Comparison of ENCODE assay signal across 17 cellular contexts in genomic region chr3:152430223-152431002, GRCh38.
DNase-seq lines count a peak whose midpoint lies in the region; ATAC-seq and TF ChIP-seq lines count a peak whose summit lies in the region.
"Had no signal": no experiment of that assay in that cellular context is flagged by ENCODE, and none has a peak within 500 bp of the region (broad histone marks: within the 10 kb centered on the region; RNA-seq: fewer than 3 reads in every experiment).

No MANE protein-coding gene starts in this region.

- H3K4me3 ChIP-seq in left lung (no peak overlapping the region), uterus (no peak overlapping the region)
- H3K4me3 ChIP-seq: BLaER1, GM23338, K562, upper lobe of left lung had no signal

- no peak for ATAC-seq in activated naive CD4-positive, alpha-beta T cell treated with anti-CD3 and anti-CD28 coated beads, Interleukin-2, amount 50 U/mL, for 72 hours
- no peak for ATAC-seq in activated CD8-positive, alpha-beta T cell treated with anti-CD3 and anti-CD28 coated beads for 36 hours
- ATAC-seq in left lung (peak; percentile 64), GM19395 (IDR thresholded peaks at IDR 0.05; ENCODE audit: unreplicated experiment) (no peak)
- ATAC-seq: GM23338, K562 had no signal

- TF ChIP-seq POLR2A in uterus (IDR thresholded peaks at IDR 0.05): no peak

- H3K9me3 ChIP-seq in left lung (peaks cover 0 to 4% of the 10 kb centered on the region in 2 donors), uterus (peaks cover 0 to 3% of the 10 kb centered on the region in 2 donors)

- no peak for TF ChIP-seq CTCF in activated CD8-positive, alpha-beta T cell treated with anti-CD3 and anti-CD28 coated beads for 36 hours (IDR thresholded peaks at IDR 0.05)
- no peak for TF ChIP-seq CTCF in left lung (IDR thresholded peaks at IDR 0.05)
- no peak for TF ChIP-seq CTCF in uterus (IDR thresholded peaks at IDR 0.05)
- TF ChIP-seq CTCF in type B pancreatic cell (conservative IDR thresholded peaks at IDR 0.05): no peak

- POLR2A ChIA-PET in activated CD8-positive, alpha-beta T cell treated with anti-CD3 and anti-CD28 coated beads for 36 hours (lab: Charles Lee): no interaction called here

- CTCF ChIA-PET in activated CD8-positive, alpha-beta T cell treated with anti-CD3 and anti-CD28 coated beads for 36 hours (lab: Charles Lee): interaction anchor here (2.2 kb wide), 1 partner anchor 13 kb away, joined by 9 read pairs; no protein-coding TSS in a partner anchor

- no peak for DNase-seq in activated naive CD4-positive, alpha-beta T cell treated with anti-CD3 and anti-CD28 coated beads, Interleukin-2, amount 50 U/mL, for 72 hours (ENCODE audit: low spot score in 2 of 2)
- no peak for DNase-seq in activated naive CD4-positive, alpha-beta T cell (lab: John Stamatoyannopoulos, UW)
- no peak for DNase-seq in activated CD8-positive, alpha-beta T cell treated with anti-CD3 and anti-CD28 coated beads for 36 hours
- DNase-seq in left lung (no peak), uterus (no peak), type B pancreatic cell (ENCODE audit: extremely low spot score, unreplicated experiment) (no peak)
- DNase-seq in activated effector memory CD4-positive, alpha-beta T cell treated with Interleukin-2 at 50 U/mL for 16 hours: no peak
- DNase-seq: activated naive CD4-positive, alpha-beta T cell treated with anti-CD3 and anti-CD28 coated beads, Interleukin-2, amount 50 U/mL, for 16 hours; dermis blood vessel endothelial cell; mammary epithelial cell; RPMI8226; upper lobe of left lung had no signal

- peaks cover 49% of the 10 kb centered on the region for H3K4me1 Mint-ChIP-seq in activated CD8-positive, alpha-beta T cell treated with anti-CD3 and anti-CD28 coated beads for 36 hours (ENCODE audit: low read depth)
- peaks cover 4% of the 10 kb centered on the region for H3K4me1 Mint-ChIP-seq in type B pancreatic cell (ENCODE audit: unreplicated experiment)

- H3K9me3 Mint-ChIP-seq in activated naive CD4-positive, alpha-beta T cell treated with anti-CD3 and anti-CD28 coated beads, Interleukin-2, amount 50 U/mL, for 72 hours: no peaks in the 10 kb centered on the region
- H3K9me3 Mint-ChIP-seq in activated CD8-positive, alpha-beta T cell treated with anti-CD3 and anti-CD28 coated beads for 36 hours: peaks cover 12% of the 10 kb centered on the region
- no peaks in the 10 kb centered on the region for H3K9me3 Mint-ChIP-seq in type B pancreatic cell

- peaks cover 5 to 51% of the 10 kb centered on the region in 2 donors for H3K36me3 Mint-ChIP-seq in activated naive CD4-positive, alpha-beta T cell treated with anti-CD3 and anti-CD28 coated beads, Interleukin-2, amount 50 U/mL, for 72 hours
- H3K36me3 Mint-ChIP-seq in activated CD8-positive, alpha-beta T cell treated with anti-CD3 and anti-CD28 coated beads for 36 hours (ENCODE audit: low read depth): peaks cover 72% of the 10 kb centered on the region
- H3K36me3 Mint-ChIP-seq in type B pancreatic cell: peaks cover 20% of the 10 kb centered on the region

- H3K27ac ChIP-seq in left lung (peak overlapping the region in 1 of 2 donors; percentile 14), uterus (peak overlapping the region; percentile 28 to 37)
- H3K27ac ChIP-seq: BLaER1, VCaP had no signal

- no peak overlapping the region for H3K4me3 Mint-ChIP-seq in activated CD8-positive, alpha-beta T cell treated with anti-CD3 and anti-CD28 coated beads for 36 hours
- no peak overlapping the region for H3K4me3 Mint-ChIP-seq in type B pancreatic cell
- H3K4me3 Mint-ChIP-seq: GM23338 had no signal

- H3K4me1 ChIP-seq in left lung (peaks cover under 1 to 8% of the 10 kb centered on the region in 2 donors), uterus (no peaks in the 10 kb centered on the region)

- no peaks in the 10 kb centered on the region for H3K27me3 ChIP-seq in left lung
- H3K27me3 ChIP-seq in uterus: no peaks in the 10 kb centered on the region
- H3K27me3 ChIP-seq: BLaER1, upper lobe of left lung had no signal

- no peaks in the 10 kb centered on the region for H3K27me3 Mint-ChIP-seq in activated CD8-positive, alpha-beta T cell treated with anti-CD3 and anti-CD28 coated beads for 36 hours
- no peaks in the 10 kb centered on the region for H3K27me3 Mint-ChIP-seq in type B pancreatic cell

- H3K36me3 ChIP-seq in left lung (peaks cover 0 to 30% of the 10 kb centered on the region in 2 donors), uterus (no peaks in the 10 kb centered on the region)

- intact Hi-C loops in activated CD8-positive, alpha-beta T cell treated with anti-CD3 and anti-CD28 coated beads for 36 hours (cut with micrococcal nuclease): no loop called here
- intact Hi-C loops in left lung (cut with DNase I) (no loop called here), uterus (cut with DNase I; ENCODE audit: low total_unique reads) (no loop called here)

- peak overlapping the region; percentile 55 to 77 for H3K27ac Mint-ChIP-seq in activated naive CD4-positive, alpha-beta T cell treated with anti-CD3 and anti-CD28 coated beads, Interleukin-2, amount 50 U/mL, for 72 hours
- H3K27ac Mint-ChIP-seq in activated CD8-positive, alpha-beta T cell treated with anti-CD3 and anti-CD28 coated beads for 36 hours: peak overlapping the region; percentile 76
- no peak overlapping the region for H3K27ac Mint-ChIP-seq in type B pancreatic cell
- H3K27ac Mint-ChIP-seq: GM23338 had no signal
